In genomic region chr9:38039907-38040682, GRCh38 we compare ENCODE assay signal across 12 cellular contexts. TPM values are rescaled to one million over a fixed set of nuclear protein-coding genes. Genes with fewer than 3 reads are reported as not detected.
DNase-seq lines count a peak whose midpoint lies in the region; ATAC-seq and TF ChIP-seq lines count a peak whose summit lies in the region.
"Had no signal": no experiment of that assay in that cellular context is flagged by ENCODE, and none has a peak within 500 bp of the region (broad histone marks: within the 10 kb centered on the region; RNA-seq: fewer than 3 reads in every experiment).

No MANE protein-coding gene starts in this region.

- peak overlapping the region; percentile 22 for H3K27ac Mint-ChIP-seq in chondrocyte (ENCODE audit: unreplicated experiment)
- H3K27ac Mint-ChIP-seq in neural crest cell (ENCODE audit: unreplicated experiment) = peak overlapping the region; percentile 84
- H3K27ac Mint-ChIP-seq: activated T-helper 17 cell treated with anti-CD3 and anti-CD28 coated beads, Interleukin-2, amount 50 U/mL, for 72 hours had no signal

- peak overlapping the region; percentile 70 for H3K4me2 ChIP-seq in Karpas-422 (ENCODE audit: low read depth, low read length, poor library complexity, severe bottlenecking)

- H3K4me3 Mint-ChIP-seq in chondrocyte (ENCODE audit: unreplicated experiment) = no peak overlapping the region
- no peak overlapping the region for H3K4me3 Mint-ChIP-seq in neural crest cell
- H3K4me3 Mint-ChIP-seq: activated T-helper 17 cell treated with anti-CD3 and anti-CD28 coated beads, Interleukin-2, amount 50 U/mL, for 72 hours had no signal

- no peaks in the 10 kb centered on the region for H3K9me3 ChIP-seq in AG04450 (ENCODE audit: control insufficient read depth, insufficient read depth, low read length)
- H3K9me3 ChIP-seq in Karpas-422 (ENCODE audit: low read length) = no peaks in the 10 kb centered on the region
- no peaks in the 10 kb centered on the region for H3K9me3 ChIP-seq in tibial nerve
- H3K9me3 ChIP-seq: testis had no signal

- DNase-seq in AG04450 (ENCODE audit: low read depth, low spot score) = no peak
- no peak for DNase-seq in Karpas-422
- DNase-seq in chondrocyte (ENCODE audit: low spot score) = no peak
- no peak for DNase-seq in neural crest cell (ENCODE audit: low read depth, low spot score)
- DNase-seq in stimulated activated naive CD4-positive, alpha-beta T cell (lab: John Stamatoyannopoulos, UW) = no peak
- DNase-seq in tibial nerve (ENCODE audit: low spot score in 2 of 2) = no peak
- no peak for DNase-seq in stimulated activated naive CD4-positive, alpha-beta T cell treated with Interleukin-2 at 50 U/mL for 16 hours (lab: John Stamatoyannopoulos, UW)
- DNase-seq: DMS153, NCI-H1092, testis had no signal

- no peaks in the 10 kb centered on the region for H3K36me3 Mint-ChIP-seq in chondrocyte (ENCODE audit: low read depth)
- H3K36me3 Mint-ChIP-seq in neural crest cell (ENCODE audit: low read depth) = no peaks in the 10 kb centered on the region

- no peak for TF ChIP-seq EP300 in tibial nerve (IDR thresholded peaks at IDR 0.05)

- no peaks in the 10 kb centered on the region for H3K36me3 ChIP-seq in Karpas-422 (ENCODE audit: insufficient read depth, low read length)
- no peaks in the 10 kb centered on the region for H3K36me3 ChIP-seq in tibial nerve

- peak overlapping the region; percentile 73 for H3K9ac ChIP-seq in Karpas-422 (ENCODE audit: low read length)

- POLR2A ChIA-PET in AG04450 (lab: Yijun Ruan, JAX) = no interaction called here

- H3K4me1 ChIP-seq in Karpas-422 (ENCODE audit: low read length) (peaks cover 96% of the 10 kb centered on the region), tibial nerve (peaks cover 0 to 45% (median 14%) of the 10 kb centered on the region in 4 donors)

- H4K20me1 ChIP-seq in Karpas-422 (ENCODE audit: insufficient read depth, low read depth, low read length) = no peaks in the 10 kb centered on the region; the same call in 1 of the 2 replicates

- H3K27ac ChIP-seq in AG04450 (ENCODE audit: low read depth, low read length) (peak overlapping the region; percentile 57), Karpas-422 (ENCODE audit: low read length) (peak overlapping the region; percentile 90), tibial nerve (peak overlapping the region in 2 of 4 donors; percentile 68 to 70)

- H3K27me3 ChIP-seq in AG04450 (ENCODE audit: control insufficient read depth, insufficient read depth, low read length) (no peaks in the 10 kb centered on the region), Karpas-422 (ENCODE audit: low read length) (no peaks in the 10 kb centered on the region), tibial nerve (no peaks in the 10 kb centered on the region)
- H3K27me3 ChIP-seq: testis had no signal

- H2AFZ ChIP-seq in Karpas-422 (ENCODE audit: low read length) = no peak overlapping the region

- H3K4me1 Mint-ChIP-seq in chondrocyte (ENCODE audit: low read depth) = peaks cover 58% of the 10 kb centered on the region
- peaks cover 66% of the 10 kb centered on the region for H3K4me1 Mint-ChIP-seq in neural crest cell

- H3K9me3 Mint-ChIP-seq in chondrocyte (ENCODE audit: low read depth) (no peaks in the 10 kb centered on the region), neural crest cell (no peaks in the 10 kb centered on the region)
- H3K9me3 Mint-ChIP-seq: activated T-helper 17 cell treated with anti-CD3 and anti-CD28 coated beads, Interleukin-2, amount 50 U/mL, for 72 hours had no signal

- H3K27me3 Mint-ChIP-seq in chondrocyte (ENCODE audit: low read depth) (no peaks in the 10 kb centered on the region), neural crest cell (ENCODE audit: low read depth) (peaks cover 2% of the 10 kb centered on the region)
- H3K27me3 Mint-ChIP-seq: activated T-helper 17 cell treated with anti-CD3 and anti-CD28 coated beads, Interleukin-2, amount 50 U/mL, for 72 hours had no signal

- ATAC-seq in HG02642 (IDR thresholded peaks at IDR 0.05; ENCODE audit: poor library complexity, unreplicated experiment) = no peak
- ATAC-seq: activated T-helper 17 cell treated with anti-CD3 and anti-CD28 coated beads, Interleukin-2, amount 50 U/mL, for 72 hours had no signal

- H3K4me3 ChIP-seq in AG04450 (ENCODE audit: low read depth, low read length) (no peak overlapping the region), Karpas-422 (ENCODE audit: low read length) (no peak overlapping the region), tibial nerve (no peak overlapping the region)
- H3K4me3 ChIP-seq: testis had no signal

- WGBS in tibial nerve, 2 donors = 83 to 92% methylated on average over 20 to 21 of the region's 21 CpGs

- TF ChIP-seq POLR2A in tibial nerve (IDR thresholded peaks at IDR 0.05) = no peak

- H3K79me2 ChIP-seq in Karpas-422 (ENCODE audit: low read length) = peaks cover 86% of the 10 kb centered on the region

- CTCF ChIA-PET in AG04450 (lab: Charles Lee) = no interaction called here

- TF ChIP-seq CTCF in AG04450 (IDR thresholded peaks at IDR 0.05; ENCODE audit: low read depth, low read length) (no peak), chondrocyte (IDR thresholded peaks at IDR 0.05) (no peak), neural crest cell (conservative IDR thresholded peaks at IDR 0.05) (no peak), tibial nerve (IDR thresholded peaks at IDR 0.05) (no peak)

- no peaks in the 10 kb centered on the region for H3K9me2 ChIP-seq in Karpas-422 (replicated peaks; ENCODE audit: insufficient read depth, low read length)

RNA-seq across cellular contexts. Expression of gene SHB, which starts 28.9 kb away (rescaled TPM):
- polyA plus RNA-seq in AG04450 (2011; rRNA removed) = 16.7 and 20.3 TPM in 2 replicates
- polyA minus RNA-seq in AG04450 (2011; rRNA and poly(A)+ RNA removed) = 28.6 and 31.8 TPM in 2 replicates
- 27.1 and 42.8 TPM in 2 replicates for total RNA-seq in Karpas-422 (2014; rRNA removed; shearing (Covaris generic); ENCODE audit: low replicate concordance)
- total RNA-seq in chondrocyte (19.6 to 25.1 TPM (median 23.8 TPM) in 3 replicates), neural crest cell (4.6 and 4.8 TPM in 2 replicates), tibial nerve (10 to 100 TPM in 2 of 4 donors, 1 to 10 TPM in 2; 6.3 to 15.9 (median 11.6) TPM)
